In genomic region chr3:189961525-189962161, GRCh38 we compare ENCODE assay signal across 8 cellular contexts.
A peak's percentile ranks its signal among the peaks of the same experiment; 100 is the strongest.
DNase-seq lines count a peak whose midpoint lies in the region; ATAC-seq and TF ChIP-seq lines count a peak whose summit lies in the region.

No MANE protein-coding gene starts in this region.

- intact Hi-C loops in activated T-helper 1 cell treated with anti-CD3 and anti-CD28 coated beads, Interleukin-12 subunit alpha, Interleukin-12 subunit beta, Interleukin-2, Interleukin-4 antibody, amounts not matched to agents 30 ng/mL and 10 ng/mL and 1 ng/mL, durations not matched to agents 14 hours and 24 hours and 36 hours (cut with micrococcal nuclease) = loop anchor here (1.0 to 10.0 kb wide), 4 partner anchors 241 to 735 kb away; partner anchors contain the start of genes CLDN1 and IL1RAP

- H3K36me3 Mint-ChIP-seq in activated T-helper 1 cell treated with anti-CD3 and anti-CD28 coated beads, Interleukin-12 subunit alpha, Interleukin-12 subunit beta, Interleukin-2, Interleukin-4 antibody, amounts not matched to agents 30 ng/mL and 10 ng/mL and 1 ng/mL, durations not matched to agents 14 hours and 24 hours and 36 hours (ENCODE audit: low read depth) = no peaks in the 10 kb centered on the region

- H3K27ac ChIP-seq in neutrophil (no peak overlapping the region), thoracic aorta (no peak overlapping the region)

- peak; percentile 83 for DNase-seq in EH (ENCODE audit: low read depth)
- DNase-seq in H4 (ENCODE audit: low spot score) = peak; percentile 82
- DNase-seq in RKO (ENCODE audit: low spot score) = peak; percentile 76
- peak; percentile 49 for DNase-seq in activated T-helper 1 cell treated with anti-CD3 and anti-CD28 coated beads, Interleukin-12 subunit alpha, Interleukin-12 subunit beta, Interleukin-2, Interleukin-4 antibody, amounts not matched to agents 30 ng/mL and 10 ng/mL and 1 ng/mL, durations not matched to agents 14 hours and 24 hours and 36 hours (ENCODE audit: low spot score)
- peak; percentile 70 for DNase-seq in fibroblast of the conjunctiva (ENCODE audit: low read depth)
- DNase-seq in thoracic aorta (ENCODE audit: low spot score) = peak; percentile 37

- no peaks in the 10 kb centered on the region for H3K9me2 ChIP-seq in Loucy (replicated peaks; ENCODE audit: low read depth, low read length)

- H3K4me1 ChIP-seq in Loucy (ENCODE audit: insufficient read depth, low read length, poor library complexity, severe bottlenecking) = peaks cover 8% of the 10 kb centered on the region
- no peaks in the 10 kb centered on the region for H3K4me1 ChIP-seq in neutrophil (ENCODE audit: control insufficient read depth in 1 of 2, insufficient read depth in 1 of 2, low read depth in 1 of 2, low read length in 1 of 2)
- H3K4me1 ChIP-seq in thoracic aorta (ENCODE audit: control insufficient read depth in 1 of 2, low read depth in 2 of 2) = peaks cover 0 to 3% of the 10 kb centered on the region in 2 donors

- no peaks in the 10 kb centered on the region for H3K27me3 ChIP-seq in Loucy (ENCODE audit: insufficient read depth, low read length, poor library complexity, severe bottlenecking)
- no peaks in the 10 kb centered on the region for H3K27me3 ChIP-seq in neutrophil
- no peaks in the 10 kb centered on the region for H3K27me3 ChIP-seq in thoracic aorta (replicated peaks; ENCODE audit: insufficient read depth)

- peaks cover 2% of the 10 kb centered on the region for H3K27me3 Mint-ChIP-seq in activated T-helper 1 cell treated with anti-CD3 and anti-CD28 coated beads, Interleukin-12 subunit alpha, Interleukin-12 subunit beta, Interleukin-2, Interleukin-4 antibody, amounts not matched to agents 30 ng/mL and 10 ng/mL and 1 ng/mL, durations not matched to agents 14 hours and 24 hours and 36 hours (ENCODE audit: insufficient read depth)

- no peaks in the 10 kb centered on the region for H3F3A ChIP-seq in Loucy (ENCODE audit: low read depth)

- peak overlapping the region; percentile 17 for H3K4me3 ChIP-seq in Loucy (ENCODE audit: low read length, poor library complexity, severe bottlenecking)
- no peak overlapping the region for H3K4me3 ChIP-seq in neutrophil (ENCODE audit: low read depth in 1 of 2, low read length in 1 of 2)
- no peak overlapping the region for H3K4me3 ChIP-seq in thoracic aorta

- no peaks in the 10 kb centered on the region for H3K79me2 ChIP-seq in Loucy (ENCODE audit: insufficient read depth, low read length)

- peak overlapping the region; percentile 12 for H3K9ac ChIP-seq in Loucy (ENCODE audit: low read depth, low read length, poor library complexity, severe bottlenecking)

- H3K36me3 ChIP-seq in Loucy (ENCODE audit: insufficient read depth, low read length) (no peaks in the 10 kb centered on the region), neutrophil (no peaks in the 10 kb centered on the region), thoracic aorta (no peaks in the 10 kb centered on the region)

- H4K20me1 ChIP-seq in Loucy (ENCODE audit: insufficient read depth, low read length, poor library complexity, severe bottlenecking) = no peaks in the 10 kb centered on the region

- H3K9me3 ChIP-seq in Loucy (ENCODE audit: insufficient read depth, low read depth, low read length) (no peaks in the 10 kb centered on the region), neutrophil (no peaks in the 10 kb centered on the region), thoracic aorta (no peaks in the 10 kb centered on the region)

- no peak overlapping the region for H3K27ac Mint-ChIP-seq in activated T-helper 1 cell treated with anti-CD3 and anti-CD28 coated beads, Interleukin-12 subunit alpha, Interleukin-12 subunit beta, Interleukin-2, Interleukin-4 antibody, amounts not matched to agents 30 ng/mL and 10 ng/mL and 1 ng/mL, durations not matched to agents 14 hours and 24 hours and 36 hours

- TF ChIP-seq CTCF in Loucy (conservative IDR thresholded peaks at IDR 0.05; ENCODE audit: low read length) (peak; percentile 97), neutrophil (IDR thresholded peaks at IDR 0.05) (peak; percentile 68), thoracic aorta (IDR thresholded peaks at IDR 0.05) (peak; percentile 90)

- no peak overlapping the region for H3K4me3 Mint-ChIP-seq in activated T-helper 1 cell treated with anti-CD3 and anti-CD28 coated beads, Interleukin-12 subunit alpha, Interleukin-12 subunit beta, Interleukin-2, Interleukin-4 antibody, amounts not matched to agents 30 ng/mL and 10 ng/mL and 1 ng/mL, durations not matched to agents 14 hours and 24 hours and 36 hours

- H3K4me2 ChIP-seq in Loucy (ENCODE audit: low read depth, low read length, poor library complexity, severe bottlenecking) = peak overlapping the region; percentile 48

- no peaks in the 10 kb centered on the region for H3K9me3 Mint-ChIP-seq in activated T-helper 1 cell treated with anti-CD3 and anti-CD28 coated beads, Interleukin-12 subunit alpha, Interleukin-12 subunit beta, Interleukin-2, Interleukin-4 antibody, amounts not matched to agents 30 ng/mL and 10 ng/mL and 1 ng/mL, durations not matched to agents 14 hours and 24 hours and 36 hours

- H3K4me1 Mint-ChIP-seq in activated T-helper 1 cell treated with anti-CD3 and anti-CD28 coated beads, Interleukin-12 subunit alpha, Interleukin-12 subunit beta, Interleukin-2, Interleukin-4 antibody, amounts not matched to agents 30 ng/mL and 10 ng/mL and 1 ng/mL, durations not matched to agents 14 hours and 24 hours and 36 hours (ENCODE audit: low read depth) = peaks cover 7% of the 10 kb centered on the region

- ATAC-seq in thoracic aorta (ENCODE audit: insufficient number of reproducible peaks, low FRiP score, low read depth) = peak; percentile 8

- peak overlapping the region; percentile 78 for H2AFZ ChIP-seq in Loucy (ENCODE audit: low read length)
